ENCODE assay signal across 15 cellular contexts in the genomic region with DNA sequence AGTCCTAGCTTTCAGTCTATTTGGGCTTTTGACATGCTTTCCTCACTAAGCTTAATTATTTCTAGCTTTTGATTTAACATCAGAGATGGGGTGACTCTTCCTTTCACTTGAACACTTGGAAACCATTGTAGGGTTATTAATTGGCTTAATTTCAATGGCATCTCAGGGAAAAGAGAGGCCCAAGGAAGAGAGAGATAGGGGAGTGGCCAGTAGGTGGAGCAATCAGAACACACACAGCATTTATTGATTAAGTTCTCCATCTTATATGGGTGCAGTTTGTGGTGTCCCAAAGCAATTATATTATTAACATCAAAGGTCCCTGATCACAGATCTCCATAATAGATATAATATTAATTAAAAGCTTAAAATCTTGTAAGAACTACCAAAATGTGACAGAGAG.
DNase-seq lines count a peak whose midpoint lies in the region; ATAC-seq and TF ChIP-seq lines count a peak whose summit lies in the region.
"Had no signal": no experiment of that assay in that cellular context is flagged by ENCODE, and none has a peak within 500 bp of the region (broad histone marks: within the 10 kb centered on the region; RNA-seq: fewer than 3 reads in every experiment).

No MANE protein-coding gene starts in this region.

- POLR2A ChIA-PET in AG04450 (lab: Yijun Ruan, JAX) = no interaction called here
- POLR2A ChIA-PET in activated CD4-positive, alpha-beta memory T cell treated with anti-CD3 and anti-CD28 coated beads for 36 hours (lab: Charles Lee) = no interaction called here

- in situ Hi-C loops in GM13977 (cut with MboI; ENCODE audit: low pct_unique_long_range_greater_than_20kb, low sequenced_read_pairs, unreplicated experiment) = no loop called here

- intact Hi-C loops in activated CD4-positive, alpha-beta memory T cell treated with anti-CD3 and anti-CD28 coated beads for 36 hours (cut with micrococcal nuclease) = no loop called here

- CTCF ChIA-PET in AG04450 (lab: Charles Lee) = interaction anchor here (0.6 to 1.5 kb wide), 20 partner anchors 10 to 1953 kb away, joined by 3 to 14 read pairs (median 3); no protein-coding TSS in a partner anchor
- CTCF ChIA-PET in activated CD4-positive, alpha-beta memory T cell treated with anti-CD3 and anti-CD28 coated beads for 36 hours (lab: Charles Lee) = no interaction called here

- TF ChIP-seq CTCF in AG04450 (IDR thresholded peaks at IDR 0.05; ENCODE audit: low read depth, low read length) (peak; percentile 69), GM13977 (IDR thresholded peaks at IDR 0.05; ENCODE audit: extremely low read depth, insufficient read depth, missing control alignments) (peak; percentile 35), foreskin keratinocyte (conservative IDR thresholded peaks at IDR 0.05) (peak; percentile 57)

- no peak overlapping the region for H3K27ac Mint-ChIP-seq in activated CD4-positive, alpha-beta memory T cell treated with anti-CD3 and anti-CD28 coated beads for 36 hours
- H3K27ac Mint-ChIP-seq: activated CD4-positive, alpha-beta T cell treated with anti-CD3 and anti-CD28 coated beads for 36 hours; CD8-positive, alpha-beta T cell had no signal

- DNase-seq in AG04450 (ENCODE audit: low read depth, low spot score) (peak; percentile 10), GM13977 (ENCODE audit: low spot score) (no peak), OCI-M1 (lab: John Stamatoyannopoulos, UW) (peak; percentile 44), foreskin keratinocyte (no peak), NCI-H146 treated with DMSO at 0.1 percent for 48 hours (lab: John Stamatoyannopoulos, UW; ENCODE audit: unreplicated experiment) (no peak)
- no peak for DNase-seq in activated CD4-positive, alpha-beta memory T cell treated with anti-CD3 and anti-CD28 coated beads for 36 hours
- DNase-seq: activated CD4-positive, alpha-beta T cell treated with anti-CD3 and anti-CD28 coated beads for 36 hours; activated gamma-delta T cell; CD8-positive, alpha-beta T cell; cortex of kidney; mammary epithelial cell; tibial artery had no signal

- no peaks in the 10 kb centered on the region for H3K4me1 ChIP-seq in foreskin keratinocyte
- H3K4me1 ChIP-seq: tibial artery had no signal

- H3K9me3 ChIP-seq in AG04450 (ENCODE audit: control insufficient read depth, insufficient read depth, low read length) = no peaks in the 10 kb centered on the region
- H3K9me3 ChIP-seq: tibial artery had no signal

- ATAC-seq in foreskin keratinocyte (no peak), GM18502 (IDR thresholded peaks at IDR 0.05; ENCODE audit: poor library complexity, unreplicated experiment) (no peak), GM19328 (IDR thresholded peaks at IDR 0.05; ENCODE audit: unreplicated experiment) (no peak)
- ATAC-seq: activated CD4-positive, alpha-beta T cell treated with anti-CD3 and anti-CD28 coated beads for 36 hours; CD8-positive, alpha-beta T cell; SK-N-SH treated with all-trans-retinoic acid at 6 μM for 48 hours had no signal

- H3K27ac ChIP-seq in AG04450 (ENCODE audit: low read depth, low read length) (no peak overlapping the region), foreskin keratinocyte (no peak overlapping the region)
- H3K27ac ChIP-seq: tibial artery had no signal

- H3K36me3 Mint-ChIP-seq in activated CD4-positive, alpha-beta memory T cell treated with anti-CD3 and anti-CD28 coated beads for 36 hours = no peaks in the 10 kb centered on the region
- H3K36me3 Mint-ChIP-seq: CD8-positive, alpha-beta T cell had no signal

- no peaks in the 10 kb centered on the region for H3K27me3 Mint-ChIP-seq in activated CD4-positive, alpha-beta memory T cell treated with anti-CD3 and anti-CD28 coated beads for 36 hours
- H3K27me3 Mint-ChIP-seq: activated CD4-positive, alpha-beta T cell treated with anti-CD3 and anti-CD28 coated beads for 36 hours had no signal

- no peaks in the 10 kb centered on the region for H3K4me1 Mint-ChIP-seq in activated CD4-positive, alpha-beta memory T cell treated with anti-CD3 and anti-CD28 coated beads for 36 hours (ENCODE audit: low read depth)
- H3K4me1 Mint-ChIP-seq: activated CD4-positive, alpha-beta T cell treated with anti-CD3 and anti-CD28 coated beads for 36 hours had no signal

- no peak overlapping the region for H3K4me3 ChIP-seq in AG04450 (ENCODE audit: low read depth, low read length)
- H3K4me3 ChIP-seq: tibial artery had no signal

- H3K27me3 ChIP-seq in AG04450 (ENCODE audit: control insufficient read depth, insufficient read depth, low read length) = no peaks in the 10 kb centered on the region
- no peaks in the 10 kb centered on the region for H3K27me3 ChIP-seq in foreskin keratinocyte
- H3K27me3 ChIP-seq: tibial artery had no signal

- H3K9me3 Mint-ChIP-seq in activated CD4-positive, alpha-beta memory T cell treated with anti-CD3 and anti-CD28 coated beads for 36 hours = peaks cover 21% of the 10 kb centered on the region

- H3K4me3 Mint-ChIP-seq in activated CD4-positive, alpha-beta memory T cell treated with anti-CD3 and anti-CD28 coated beads for 36 hours = no peak overlapping the region
- H3K4me3 Mint-ChIP-seq: activated CD4-positive, alpha-beta T cell treated with anti-CD3 and anti-CD28 coated beads for 36 hours; CD8-positive, alpha-beta T cell had no signal

Comparison
In these comparisons a context has a peak if more than half of its experiments do, and no peak if none do; other contexts are left out.
1. DNase-seq: peak in AG04450 (single experiment) and OCI-M1 (single experiment); none in GM13977 (single experiment), foreskin keratinocyte (0 of 2), activated CD4-positive, alpha-beta memory T cell treated with anti-CD3 and anti-CD28 coated beads for 36 hours (single experiment) and NCI-H146 treated with DMSO at 0.1 percent for 48 hours (single experiment).
2. Peak in every context shown above with its lines, with median percentiles within 50 percentile points of each other: CTCF ChIP-seq.